Comparison of ENCODE assay signal across 16 cellular contexts in the genomic region with DNA sequence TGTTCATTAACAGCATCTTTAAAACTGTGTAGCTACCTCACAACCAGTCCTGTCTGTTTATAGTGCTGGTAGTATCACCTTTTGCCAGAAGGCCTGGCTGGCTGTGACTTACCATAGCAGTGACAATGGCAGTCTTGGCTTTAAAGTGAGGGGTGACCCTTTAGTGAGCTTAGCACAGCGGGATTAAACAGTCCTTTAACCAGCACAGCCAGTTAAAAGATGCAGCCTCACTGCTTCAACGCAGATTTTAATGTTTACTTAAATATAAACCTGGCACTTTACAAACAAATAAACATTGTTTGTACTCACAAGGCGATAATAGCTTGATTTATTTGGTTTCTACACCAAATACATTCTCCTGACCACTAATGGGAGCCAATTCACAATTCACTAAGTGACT. TPM values are rescaled to one million over a fixed set of nuclear protein-coding genes. Genes with fewer than 3 reads are reported as not detected.
DNase-seq lines count a peak whose midpoint lies in the region; ATAC-seq, FAIRE-seq and TF ChIP-seq lines count a peak whose summit lies in the region.
"Had no signal": no experiment of that assay in that cellular context is flagged by ENCODE, and none has a peak within 500 bp of the region (broad histone marks: within the 10 kb centered on the region; RNA-seq: fewer than 3 reads in every experiment).

No MANE protein-coding gene starts in this region.

- peak; percentile 5 for TF ChIP-seq POLR2A in GM19099 (IDR thresholded peaks at IDR 0.05; ENCODE audit: extremely low read depth, insufficient read length, low read depth)

- 72 to 76% (median 76%) methylated on average over 3 of the region's 3 CpGs for WGBS in small intestine, 3 donors

- no peaks in the 10 kb centered on the region for H3K27me3 Mint-ChIP-seq in activated naive CD4-positive, alpha-beta T cell treated with anti-CD3 and anti-CD28 coated beads, Interleukin-2, amount 10 ng/mL, durations not matched to agents 7 days and 5 days
- H3K27me3 Mint-ChIP-seq in activated naive CD4-positive, alpha-beta T cell treated with anti-CD3 and anti-CD28 coated beads for 36 hours (ENCODE audit: low read depth) = no peaks in the 10 kb centered on the region

- peak overlapping the region; percentile 82 for H3K27ac Mint-ChIP-seq in activated naive CD4-positive, alpha-beta T cell treated with anti-CD3 and anti-CD28 coated beads, Interleukin-2, amount 10 ng/mL, durations not matched to agents 7 days and 5 days
- no peak overlapping the region for H3K27ac Mint-ChIP-seq in activated naive CD4-positive, alpha-beta T cell treated with anti-CD3 and anti-CD28 coated beads for 36 hours
- H3K27ac Mint-ChIP-seq: H9 had no signal

- H3K9me3 ChIP-seq in Panc1 (ENCODE audit: control insufficient read depth, insufficient read depth, low read depth, low read length) (no peaks in the 10 kb centered on the region), small intestine (ENCODE audit: control insufficient read depth, low read depth) (no peaks in the 10 kb centered on the region)

- intact Hi-C loops in activated naive CD4-positive, alpha-beta T cell treated with anti-CD3 and anti-CD28 coated beads for 36 hours (cut with micrococcal nuclease) = loop anchor here (10.0 kb wide), 1 partner anchor 525 kb away; no protein-coding TSS in a partner anchor
- intact Hi-C loops in Panc1 (cut with micrococcal nuclease; ENCODE audit: unreplicated experiment) = loop anchor here (10.0 kb wide), 1 partner anchor 55 kb away; no protein-coding TSS in a partner anchor

- H3K36me3 Mint-ChIP-seq in activated naive CD4-positive, alpha-beta T cell treated with anti-CD3 and anti-CD28 coated beads, Interleukin-2, amount 10 ng/mL, durations not matched to agents 7 days and 5 days = peaks cover 74% of the 10 kb centered on the region
- peaks cover 81% of the 10 kb centered on the region for H3K36me3 Mint-ChIP-seq in activated naive CD4-positive, alpha-beta T cell treated with anti-CD3 and anti-CD28 coated beads for 36 hours (ENCODE audit: low read depth)

- CTCF ChIA-PET in activated naive CD4-positive, alpha-beta T cell treated with anti-CD3 and anti-CD28 coated beads, Interleukin-2, amount 10 ng/mL, durations not matched to agents 7 days and 5 days (lab: Charles Lee) = interaction anchor here (0.6 to 2.3 kb wide), 5 partner anchors 11 to 305 kb away, joined by 3 to 11 read pairs (median 7); no protein-coding TSS in a partner anchor
- CTCF ChIA-PET in activated naive CD4-positive, alpha-beta T cell treated with anti-CD3 and anti-CD28 coated beads for 36 hours (lab: Charles Lee) = interaction anchor here (0.9 to 1.0 kb wide), 3 partner anchors 15 to 306 kb away, joined by 3 read pairs; no protein-coding TSS in a partner anchor
- CTCF ChIA-PET in Panc1 (lab: Charles Lee) = no interaction called here

- DNase-seq in activated naive CD4-positive, alpha-beta T cell treated with anti-CD3 and anti-CD28 coated beads, Interleukin-2, amount 10 ng/mL, durations not matched to agents 7 days and 5 days = no peak
- no peak for DNase-seq in activated naive CD4-positive, alpha-beta T cell treated with anti-CD3 and anti-CD28 coated beads for 36 hours
- DNase-seq in Panc1 (ENCODE audit: low read depth, low spot score) = no peak
- DNase-seq in small intestine = no peak
- no peak for DNase-seq in ACHN
- DNase-seq in SW480 (ENCODE audit: low spot score) = no peak
- DNase-seq: COR-L47, H9, NCI-H1048, NCI-H1694, NCI-H446, SHP77 treated with DMSO at 0.1 percent for 48 hours had no signal

- H3K36me3 ChIP-seq in Panc1 (ENCODE audit: control insufficient read depth, insufficient read depth, low read length) (peaks cover 39% of the 10 kb centered on the region; the same call in 1 of the 2 replicates), small intestine (ENCODE audit: control insufficient read depth in 2 of 2, insufficient read depth in 2 of 2, low read length in 2 of 2) (no peaks in the 10 kb centered on the region)

- POLR2A ChIA-PET in Panc1 (lab: Charles Lee) = no interaction called here

- no peaks in the 10 kb centered on the region for H3K9me3 Mint-ChIP-seq in activated naive CD4-positive, alpha-beta T cell treated with anti-CD3 and anti-CD28 coated beads, Interleukin-2, amount 10 ng/mL, durations not matched to agents 7 days and 5 days
- no peaks in the 10 kb centered on the region for H3K9me3 Mint-ChIP-seq in activated naive CD4-positive, alpha-beta T cell treated with anti-CD3 and anti-CD28 coated beads for 36 hours
- H3K9me3 Mint-ChIP-seq: H9 had no signal

- no peak for TF ChIP-seq CTCF in Panc1 (IDR thresholded peaks at IDR 0.05)

- in situ Hi-C loops in Panc1 (cut with HindIII; ENCODE audit: low pct_unique_long_range_greater_than_20kb, low sequenced_read_pairs) (no loop called here), ACHN (cut with HindIII; ENCODE audit: low pct_ligation_motif_present, low pct_unique_long_range_greater_than_20kb, low sequenced_read_pairs) (no loop called here)

- peaks cover 78% of the 10 kb centered on the region for H3K4me1 Mint-ChIP-seq in activated naive CD4-positive, alpha-beta T cell treated with anti-CD3 and anti-CD28 coated beads, Interleukin-2, amount 10 ng/mL, durations not matched to agents 7 days and 5 days
- peaks cover 49% of the 10 kb centered on the region for H3K4me1 Mint-ChIP-seq in activated naive CD4-positive, alpha-beta T cell treated with anti-CD3 and anti-CD28 coated beads for 36 hours (ENCODE audit: low read depth)

- no TSS peak for BruUV-seq in Panc1 (replicated peaks; lab: Mats Ljungman, UMichigan)

- H3K4me1 ChIP-seq in Panc1 (ENCODE audit: control insufficient read depth, insufficient read depth, low read length) = peaks cover 30% of the 10 kb centered on the region
- H3K4me1 ChIP-seq in small intestine (ENCODE audit: control insufficient read depth in 2 of 2, insufficient read depth in 1 of 2, low read depth in 1 of 2, low read length in 1 of 2) = peaks cover 3 to 11% of the 10 kb centered on the region in 2 donors

- no peak overlapping the region for H3K4me3 Mint-ChIP-seq in activated naive CD4-positive, alpha-beta T cell treated with anti-CD3 and anti-CD28 coated beads, Interleukin-2, amount 10 ng/mL, durations not matched to agents 7 days and 5 days
- no peak overlapping the region for H3K4me3 Mint-ChIP-seq in activated naive CD4-positive, alpha-beta T cell treated with anti-CD3 and anti-CD28 coated beads for 36 hours
- H3K4me3 Mint-ChIP-seq: H9 had no signal

- FAIRE-seq in small intestine (lab: Jason Lieb, UNC) = no peak
- FAIRE-seq: GM19239 had no signal

- ATAC-seq in Panc1 = no peak

- peak overlapping the region; percentile 20; the same call in 1 of the 2 replicates for H3K27ac ChIP-seq in Panc1 (ENCODE audit: low read length)
- no peak overlapping the region for H3K27ac ChIP-seq in small intestine (ENCODE audit: low read depth in 1 of 2, low read length in 1 of 2)
- H3K27ac ChIP-seq: C4-2B had no signal

- H3K27me3 ChIP-seq in Panc1 (ENCODE audit: control insufficient read depth, insufficient read depth, low read length) (no peaks in the 10 kb centered on the region), small intestine (ENCODE audit: control insufficient read depth in 2 of 2, insufficient read depth in 2 of 2, low read length in 2 of 2) (no peaks in the 10 kb centered on the region)

- no peak overlapping the region for H3K4me3 ChIP-seq in Panc1 (ENCODE audit: low read depth in 2 of 2, low read length in 2 of 2)
- H3K4me3 ChIP-seq in small intestine (ENCODE audit: low read depth in 1 of 2, low read length in 2 of 2) = no peak overlapping the region

RNA-seq across cellular contexts. Expression of a gene that starts 7.0 kb away (rescaled TPM):
- total RNA-seq in activated naive CD4-positive, alpha-beta T cell treated with anti-CD3 and anti-CD28 coated beads for 36 hours = 100 to 1,000 TPM; 466 to 514 TPM
- total RNA-seq in Panc1 (2021; ENCODE audit: unreplicated experiment) = 294 TPM
- 119 TPM for polyA plus RNA-seq in Panc1 (2012; ENCODE audit: insufficient read length)
- 10 to 100 TPM in 1 of 3 donors, 1 to 10 TPM in 2; 5.4 to 62.9 (median 6.3) TPM for polyA plus RNA-seq in small intestine

RNA-seq across cellular contexts. Expression of a gene that starts 49.3 kb away (rescaled TPM):
- not detected for total RNA-seq in activated naive CD4-positive, alpha-beta T cell treated with anti-CD3 and anti-CD28 coated beads for 36 hours
- 20.4 TPM for total RNA-seq in Panc1 (2021; ENCODE audit: unreplicated experiment)
- polyA plus RNA-seq in Panc1 (2012; ENCODE audit: insufficient read length) = 28.5 TPM
- polyA plus RNA-seq in small intestine = under 1 TPM in 2 of 3 donors, not detected in 1; 0.54 to 0.76 TPM
- total RNA-seq: LHCN-M2 had no signal

Comparison
In these comparisons a context has a peak if more than half of its experiments do, and no peak if none do; other contexts are left out.
1. RNA of a gene that starts 49.3 kb away (total RNA-seq): 20.4 TPM in Panc1 (single experiment); not detected in activated naive CD4-positive, alpha-beta T cell treated with anti-CD3 and anti-CD28 coated beads for 36 hours; every median in the first group is over 10 times any median in the second.